Comparison of ENCODE assay signal across 20 cellular contexts in genomic region chr1:12465126-12465525, GRCh38.
DNase-seq lines count a peak whose midpoint lies in the region; ATAC-seq and TF ChIP-seq lines count a peak whose summit lies in the region.
"Had no signal": no experiment of that assay in that cellular context is flagged by ENCODE, and none has a peak within 500 bp of the region (broad histone marks: within the 10 kb centered on the region; RNA-seq: fewer than 3 reads in every experiment).

No MANE protein-coding gene starts in this region.

- H4K20me1 ChIP-seq in SK-N-SH (ENCODE audit: insufficient read depth): no peaks in the 10 kb centered on the region
- H4K20me1 ChIP-seq in fibroblast of lung (ENCODE audit: control insufficient read depth, extremely low read depth, insufficient read depth, low read length): no peaks in the 10 kb centered on the region

- H3K27ac ChIP-seq in SK-N-SH (ENCODE audit: low read depth in 2 of 2, low read length in 1 of 2) (peak overlapping the region; percentile 44 to 86; a peak in 3 of 4 replicates), fibroblast of lung (ENCODE audit: insufficient read depth, low read length) (peak overlapping the region; percentile 46), psoas muscle (peak overlapping the region; percentile 74), aorta (ENCODE audit: low read depth in 1 of 2, low read length in 2 of 2) (peak overlapping the region; percentile 69 to 88)
- H3K27ac ChIP-seq: 22Rv1, SK-N-MC had no signal

- CTCF ChIA-PET in SK-N-SH (lab: Yijun Ruan, JAX): no interaction called here

- no peaks in the 10 kb centered on the region for H3K9me2 ChIP-seq in SK-N-SH

- H3K36me3 ChIP-seq in SK-N-SH (replicated peaks in 1 of 2; ENCODE audit: control insufficient read depth in 1 of 2, insufficient read depth in 2 of 2, low read length in 1 of 2) (peaks cover 0 to 2% of the 10 kb centered on the region in 2 experiments), fibroblast of lung (ENCODE audit: control insufficient read depth, insufficient read depth, low read length) (peaks cover 1% of the 10 kb centered on the region), psoas muscle (ENCODE audit: insufficient read depth in 1 of 2, low read depth in 1 of 2) (no peaks in the 10 kb centered on the region), aorta (ENCODE audit: control insufficient read depth in 1 of 2, insufficient read depth in 2 of 2, low read length in 1 of 2) (no peaks in the 10 kb centered on the region)

- H3K79me2 ChIP-seq in SK-N-SH (ENCODE audit: insufficient read depth) (no peaks in the 10 kb centered on the region), fibroblast of lung (ENCODE audit: control insufficient read depth, insufficient read depth, low read length) (no peaks in the 10 kb centered on the region)

- POLR2A ChIA-PET in SK-N-SH (lab: Yijun Ruan, JAX): no interaction called here

- no peak for TF ChIP-seq RAD21 in SK-N-SH (IDR thresholded peaks at IDR 0.05; ENCODE audit: low read length)

- TF ChIP-seq CTCF in SK-N-SH (IDR thresholded peaks at IDR 0.05) (no peak), fibroblast of lung (conservative IDR thresholded peaks at IDR 0.05 in 1 of 2, IDR thresholded peaks at IDR 0.05 in 1 of 2; ENCODE audit: low read depth in 1 of 2, low read length in 2 of 2) (no peak), psoas muscle (IDR thresholded peaks at IDR 0.05) (no peak)

- no peaks in the 10 kb centered on the region for H3F3A ChIP-seq in SK-N-SH (replicated peaks; ENCODE audit: insufficient read depth)

- H3K9me3 ChIP-seq in SK-N-SH (no peaks in the 10 kb centered on the region), fibroblast of lung (ENCODE audit: control insufficient read depth, insufficient read depth, low read depth, low read length) (no peaks in the 10 kb centered on the region), psoas muscle (no peaks in the 10 kb centered on the region), aorta (ENCODE audit: control insufficient read depth, low read length) (no peaks in the 10 kb centered on the region)

- ATAC-seq in SK-N-SH treated with all-trans-retinoic acid at 6 μM for 48 hours (no peak; the same call in 2 of the 3 replicates), psoas muscle (no peak), aorta (ENCODE audit: low FRiP score) (no peak), Right ventricle myocardium superior (ENCODE audit: poor library complexity) (no peak), GM19023 (IDR thresholded peaks at IDR 0.05; ENCODE audit: unreplicated experiment) (no peak)

- intact Hi-C loops in psoas muscle (cut with DNase I): no loop called here
- intact Hi-C loops in aorta (cut with DNase I): loop anchor here in 1 of 2 donors (10.0 kb wide), 1 partner anchor 150 kb away; the partner anchor contains the start of gene DHRS3
- intact Hi-C loops in Right ventricle myocardium superior (cut with DNase I): no loop called here

- peaks cover 21 to 24% of the 10 kb centered on the region in 2 experiments for H3K4me1 ChIP-seq in SK-N-SH (ENCODE audit: control insufficient read depth in 1 of 2, insufficient read depth in 2 of 2, low read depth in 1 of 2, low read length in 1 of 2)
- peaks cover 13% of the 10 kb centered on the region for H3K4me1 ChIP-seq in fibroblast of lung (ENCODE audit: control insufficient read depth, extremely low read depth, insufficient read depth, low read length)
- peaks cover 64% of the 10 kb centered on the region for H3K4me1 ChIP-seq in psoas muscle
- peaks cover 8 to 39% of the 10 kb centered on the region in 2 donors for H3K4me1 ChIP-seq in aorta (ENCODE audit: control insufficient read depth in 1 of 2, insufficient read depth in 2 of 2, low read length in 2 of 2)

- H3K4me3 ChIP-seq in SK-N-SH (ENCODE audit: low read depth in 2 of 2, low read length in 1 of 2): no peak overlapping the region
- H3K4me3 ChIP-seq in fibroblast of lung (replicated peaks in 1 of 4; ENCODE audit: control extremely low read depth in 1 of 4, insufficient read depth in 1 of 4, low read depth in 3 of 4, low read length in 4 of 4): peak overlapping the region in 1 of 4 experiments; percentile 13
- H3K4me3 ChIP-seq in psoas muscle: no peak overlapping the region
- H3K4me3 ChIP-seq in aorta (ENCODE audit: low read length in 2 of 2): no peak overlapping the region
- H3K4me3 ChIP-seq: SK-N-MC had no signal

- no peaks in the 10 kb centered on the region for H3K27me3 ChIP-seq in SK-N-SH (ENCODE audit: insufficient read depth)
- H3K27me3 ChIP-seq in fibroblast of lung (ENCODE audit: control insufficient read depth, insufficient read depth, low read length): no peaks in the 10 kb centered on the region
- H3K27me3 ChIP-seq in psoas muscle (ENCODE audit: insufficient read depth in 3 of 3, low read length in 2 of 3): no peaks in the 10 kb centered on the region
- no peaks in the 10 kb centered on the region for H3K27me3 ChIP-seq in aorta (ENCODE audit: control insufficient read depth in 1 of 2, insufficient read depth in 2 of 2, low read length in 1 of 2)

- H3K9ac ChIP-seq in SK-N-SH (0 out of 2 replicates have a peak overlapping the region, but pooled peaks have one; percentile 1), fibroblast of lung (ENCODE audit: insufficient read depth, low read length) (no peak overlapping the region)

- H3K4me2 ChIP-seq in SK-N-SH (peak overlapping the region; percentile 40; the same call in 1 of the 2 replicates), fibroblast of lung (ENCODE audit: extremely low read depth, insufficient read depth, low read length) (no peak overlapping the region)

- DNase-seq in SK-N-SH: no peak
- DNase-seq in fibroblast of lung (ENCODE audit: low read depth in 2 of 2): peak in 1 of 2 donors; percentile 64
- no peak for DNase-seq in psoas muscle
- DNase-seq in aorta: no peak
- DNase-seq in SIG-M5 (lab: John Stamatoyannopoulos, UW): no peak
- no peak for DNase-seq in Right ventricle myocardium superior
- DNase-seq: activated CD4-positive, alpha-beta T cell treated with anti-CD3 and anti-CD28 coated beads for 48 hours; activated naive CD4-positive, alpha-beta T cell; dermis blood vessel endothelial cell; GF-D8; KBM-7; NCI-H1092; NCI-H2081 treated with DMSO at 0.1 percent for 48 hours; NCI-H526; OCI-M1; substantia nigra had no signal

- no peak for TF ChIP-seq EP300 in SK-N-SH (IDR thresholded peaks at IDR 0.05; ENCODE audit: borderline replicate concordance in 1 of 2, low read depth in 1 of 2, low read length in 1 of 2)

- 96% methylated on average over 3 of the region's 3 CpGs for WGBS in SK-N-SH (ENCODE audit: low lambda C conversion rate)
- WGBS in psoas muscle, 3 donors: 91 to 96% (median 96%) methylated on average over 3 of the region's 3 CpGs
- 18 to 31% methylated on average over 3 of the region's 3 CpGs for WGBS in aorta, 2 donors

- H2AFZ ChIP-seq in SK-N-SH (ENCODE audit: low read depth) (no peak overlapping the region), fibroblast of lung (ENCODE audit: low read length) (no peak overlapping the region)

TF ChIP-seq in SK-N-SH, 30 proteins besides CTCF, POLR2A, EP300 and RAD21:
- TF ChIP-seq SIN3A (IDR thresholded peaks at IDR 0.05; ENCODE audit: borderline replicate concordance, low read depth, low read length): no peak
- TF ChIP-seq FOXJ3 (CRISPR knock-in tag; IDR thresholded peaks at IDR 0.05): no peak

TF ChIP-seq in SK-N-SH treated with all-trans-retinoic acid at 6 μM for 48 hours, 23 proteins besides CTCF, POLR2A, EP300 and RAD21 (continues in another document):
- TF ChIP-seq CSDC2 (CRISPR knock-in tag; IDR thresholded peaks at IDR 0.05) (no peak), ARNTL (CRISPR knock-in tag; IDR thresholded peaks at IDR 0.05; ENCODE audit: borderline replicate concordance, low read depth) (no peak), TSHZ2 (CRISPR knock-in tag; IDR thresholded peaks at IDR 0.05) (no peak), ZNF70 (CRISPR knock-in tag; IDR thresholded peaks at IDR 0.05) (no peak), TCF4 (CRISPR knock-in tag; IDR thresholded peaks at IDR 0.05; ENCODE audit: borderline replicate concordance) (no peak), TOX (CRISPR knock-in tag; IDR thresholded peaks at IDR 0.05; ENCODE audit: borderline replicate concordance) (no peak), OSR1 (CRISPR knock-in tag; IDR thresholded peaks at IDR 0.05) (no peak), CSRNP3 (CRISPR knock-in tag; IDR thresholded peaks at IDR 0.05) (no peak), ZFP30 (CRISPR knock-in tag; IDR thresholded peaks at IDR 0.05) (no peak), SNAI2 (CRISPR knock-in tag; IDR thresholded peaks at IDR 0.05) (no peak), ESRRG (CRISPR knock-in tag; IDR thresholded peaks at IDR 0.05) (no peak)
